In the genomic region with DNA sequence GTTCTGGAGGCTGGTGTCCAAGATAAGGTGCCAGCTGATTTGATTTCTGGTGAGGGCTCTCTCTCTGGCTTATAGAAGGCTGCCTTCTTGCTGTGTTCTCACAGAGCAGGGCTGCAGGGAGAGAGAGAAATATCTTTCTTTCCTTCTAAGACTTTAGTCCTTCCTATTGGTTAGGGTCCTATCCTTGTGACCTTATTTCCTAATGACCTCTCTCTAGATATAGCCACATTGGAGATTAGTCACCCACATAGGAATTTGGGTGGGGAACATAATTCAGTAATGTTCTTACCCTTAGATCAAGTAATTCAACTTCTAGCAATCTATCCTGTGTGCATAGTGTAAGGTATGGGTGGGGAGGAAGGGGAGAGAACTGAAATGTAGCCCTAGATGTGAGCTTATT, we compare ENCODE assay signal across 1 cellular context.
TF ChIP-seq lines count a peak whose summit lies in the region.

No MANE protein-coding gene starts in this region.

TF ChIP-seq in A549, 52 proteins besides CTCF, POLR2A, EP300 and RAD21 (continued from another document):
- TF ChIP-seq, protein P1, sequence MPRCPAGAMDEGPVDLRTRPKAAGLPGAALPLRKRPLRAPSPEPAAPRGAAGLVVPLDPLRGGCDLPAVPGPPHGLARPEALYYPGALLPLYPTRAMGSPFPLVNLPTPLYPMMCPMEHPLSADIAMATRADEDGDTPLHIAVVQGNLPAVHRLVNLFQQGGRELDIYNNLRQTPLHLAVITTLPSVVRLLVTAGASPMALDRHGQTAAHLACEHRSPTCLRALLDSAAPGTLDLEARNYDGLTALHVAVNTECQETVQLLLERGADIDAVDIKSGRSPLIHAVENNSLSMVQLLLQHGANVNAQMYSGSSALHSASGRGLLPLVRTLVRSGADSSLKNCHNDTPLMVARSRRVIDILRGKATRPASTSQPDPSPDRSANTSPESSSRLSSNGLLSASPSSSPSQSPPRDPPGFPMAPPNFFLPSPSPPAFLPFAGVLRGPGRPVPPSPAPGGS (IDR thresholded peaks at IDR 0.05), result no peak
- no peak for TF ChIP-seq TFCP2L1 (CRISPR knock-in tag; IDR thresholded peaks at IDR 0.05)
- TF ChIP-seq FOSB (CRISPR knock-in tag; IDR thresholded peaks at IDR 0.05), result no peak
- no peak for TF ChIP-seq SREBF2 (IDR thresholded peaks at IDR 0.05)
- no peak for TF ChIP-seq NFE2L2 (conservative IDR thresholded peaks at IDR 0.05; ENCODE audit: low read length)
- TF ChIP-seq, protein P2, sequence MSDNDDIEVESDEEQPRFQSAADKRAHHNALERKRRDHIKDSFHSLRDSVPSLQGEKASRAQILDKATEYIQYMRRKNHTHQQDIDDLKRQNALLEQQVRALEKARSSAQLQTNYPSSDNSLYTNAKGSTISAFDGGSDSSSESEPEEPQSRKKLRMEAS (IDR thresholded peaks at IDR 0.05), result no peak
- TF ChIP-seq BHLHE40 (IDR thresholded peaks at IDR 0.05; ENCODE audit: low read depth, low read length), result no peak
- no peak for TF ChIP-seq HEYL (CRISPR knock-in tag; IDR thresholded peaks at IDR 0.05)
- no peak for TF ChIP-seq CHD4 (IDR thresholded peaks at IDR 0.05; ENCODE audit: borderline replicate concordance)
- TF ChIP-seq CBX8 (IDR thresholded peaks at IDR 0.05), result no peak
- TF ChIP-seq SMC3 (IDR thresholded peaks at IDR 0.05), result no peak
- no peak for TF ChIP-seq ZNF302 (CRISPR knock-in tag; IDR thresholded peaks at IDR 0.05)
- TF ChIP-seq KDM1A (IDR thresholded peaks at IDR 0.05; ENCODE audit: low read depth), result no peak
- TF ChIP-seq MAFK (IDR thresholded peaks at IDR 0.05; ENCODE audit: partially characterized antibody), result no peak
- no peak for TF ChIP-seq ESRRA (IDR thresholded peaks at IDR 0.05; ENCODE audit: borderline replicate concordance, low read length)
TF ChIP-seq in A549: peak in this region for 0.
